In genomic region chr18:54247488-54248175, GRCh38 we compare ENCODE assay signal across 10 cellular contexts. TPM values are rescaled to one million over a fixed set of nuclear protein-coding genes. Genes with fewer than 3 reads are reported as not detected.
DNase-seq lines count a peak whose midpoint lies in the region; ATAC-seq lines count a peak whose summit lies in the region.
"Had no signal": no experiment of that assay in that cellular context is flagged by ENCODE, and none has a peak within 500 bp of the region (broad histone marks: within the 10 kb centered on the region; RNA-seq: fewer than 3 reads in every experiment).

No MANE protein-coding gene starts in this region.

- H3K27ac ChIP-seq in Karpas-422 (ENCODE audit: low read length), result no peak overlapping the region
- H3K27ac ChIP-seq: colonic mucosa had no signal

- H3K4me3 ChIP-seq in Karpas-422 (ENCODE audit: low read length), result no peak overlapping the region
- H3K4me3 ChIP-seq: colonic mucosa had no signal

- peaks cover 12% of the 10 kb centered on the region for H3K4me1 Mint-ChIP-seq in activated naive CD8-positive, alpha-beta T cell treated with anti-CD3 and anti-CD28 coated beads, Interleukin-2, amount 10 ng/mL, durations not matched to agents 7 days and 5 days
- peaks cover 7 to 41% (median 15%) of the 10 kb centered on the region in 4 donors for H3K4me1 Mint-ChIP-seq in naive thymus-derived CD8-positive, alpha-beta T cell

- peaks cover 24% of the 10 kb centered on the region for H3K4me1 ChIP-seq in Karpas-422 (ENCODE audit: low read length)
- H3K4me1 ChIP-seq: colonic mucosa had no signal

- no peaks in the 10 kb centered on the region for H3K9me2 ChIP-seq in Karpas-422 (replicated peaks; ENCODE audit: insufficient read depth, low read length)

- no peaks in the 10 kb centered on the region for H4K20me1 ChIP-seq in Karpas-422 (ENCODE audit: insufficient read depth, low read depth, low read length)

- H3K9me3 ChIP-seq in Karpas-422 (ENCODE audit: low read length), result no peaks in the 10 kb centered on the region
- H3K9me3 ChIP-seq: colonic mucosa had no signal

- peak overlapping the region; percentile 79 for H3K27ac Mint-ChIP-seq in activated naive CD8-positive, alpha-beta T cell treated with anti-CD3 and anti-CD28 coated beads, Interleukin-2, amount 10 ng/mL, durations not matched to agents 7 days and 5 days
- H3K27ac Mint-ChIP-seq in naive thymus-derived CD8-positive, alpha-beta T cell, result peak overlapping the region; percentile 85 to 96 (median 92)

- H2AFZ ChIP-seq in Karpas-422 (ENCODE audit: low read length), result peak overlapping the region; percentile 85

- DNase-seq in DMS79 treated with DMSO at 0.1 percent for 48 hours (lab: John Stamatoyannopoulos, UW), result peak; percentile 93
- no peak for DNase-seq in Karpas-422
- no peak for DNase-seq in activated naive CD8-positive, alpha-beta T cell treated with anti-CD3 and anti-CD28 coated beads, Interleukin-2, amount 10 ng/mL, durations not matched to agents 7 days and 5 days
- DNase-seq in naive thymus-derived CD8-positive, alpha-beta T cell, result no peak
- DNase-seq in head of caudate nucleus, result no peak
- DNase-seq in NAMALWA (ENCODE audit: low spot score), result no peak
- DNase-seq: colonic mucosa, SIG-M5 had no signal

- H3K27me3 Mint-ChIP-seq in activated naive CD8-positive, alpha-beta T cell treated with anti-CD3 and anti-CD28 coated beads, Interleukin-2, amount 10 ng/mL, durations not matched to agents 7 days and 5 days, result peaks cover 3% of the 10 kb centered on the region
- H3K27me3 Mint-ChIP-seq in naive thymus-derived CD8-positive, alpha-beta T cell, result no peaks in the 10 kb centered on the region

- no peaks in the 10 kb centered on the region for H3K36me3 ChIP-seq in Karpas-422 (ENCODE audit: insufficient read depth, low read length)
- H3K36me3 ChIP-seq: colonic mucosa had no signal

- POLR2A ChIA-PET in activated naive CD8-positive, alpha-beta T cell treated with anti-CD3 and anti-CD28 coated beads, Interleukin-2, amount 10 ng/mL, durations not matched to agents 7 days and 5 days (lab: Charles Lee), result no interaction called here
- POLR2A ChIA-PET in naive thymus-derived CD8-positive, alpha-beta T cell (lab: Charles Lee), result interaction anchor here (1.1 to 2.0 kb wide), 4 partner anchors 22 to 110 kb away, joined by 3 to 15 read pairs (median 4); partner anchors contain the start of genes C18orf54, POLI and STARD6

- H3K27me3 ChIP-seq in Karpas-422 (ENCODE audit: low read length), result no peaks in the 10 kb centered on the region
- H3K27me3 ChIP-seq: colonic mucosa had no signal

- intact Hi-C loops in head of caudate nucleus (cut with DNase I), result no loop called here

- no peaks in the 10 kb centered on the region for H3K79me2 ChIP-seq in Karpas-422 (ENCODE audit: low read length)

- ATAC-seq in activated naive CD8-positive, alpha-beta T cell treated with anti-CD3 and anti-CD28 coated beads, Interleukin-2, amount 10 ng/mL, durations not matched to agents 7 days and 5 days (ENCODE audit: low read depth), result no peak
- peak; percentile 39 to 48 for ATAC-seq in naive thymus-derived CD8-positive, alpha-beta T cell
- ATAC-seq in HG02885 (IDR thresholded peaks at IDR 0.05; ENCODE audit: poor library complexity, unreplicated experiment) (no peak), HG03378 (IDR thresholded peaks at IDR 0.05; ENCODE audit: unreplicated experiment) (no peak)

- H3K9ac ChIP-seq in Karpas-422 (ENCODE audit: low read length), result peak overlapping the region; percentile 13; the same call in 1 of the 2 replicates

- peaks cover 2% of the 10 kb centered on the region for H3K9me3 Mint-ChIP-seq in activated naive CD8-positive, alpha-beta T cell treated with anti-CD3 and anti-CD28 coated beads, Interleukin-2, amount 10 ng/mL, durations not matched to agents 7 days and 5 days
- no peaks in the 10 kb centered on the region for H3K9me3 Mint-ChIP-seq in naive thymus-derived CD8-positive, alpha-beta T cell

- no peak overlapping the region for H3K4me2 ChIP-seq in Karpas-422 (ENCODE audit: low read depth, low read length, poor library complexity, severe bottlenecking)

- peak overlapping the region; percentile 17 for H3K4me3 Mint-ChIP-seq in activated naive CD8-positive, alpha-beta T cell treated with anti-CD3 and anti-CD28 coated beads, Interleukin-2, amount 10 ng/mL, durations not matched to agents 7 days and 5 days
- peak overlapping the region; percentile 26 to 78 (median 52) for H3K4me3 Mint-ChIP-seq in naive thymus-derived CD8-positive, alpha-beta T cell

- H3K36me3 Mint-ChIP-seq in activated naive CD8-positive, alpha-beta T cell treated with anti-CD3 and anti-CD28 coated beads, Interleukin-2, amount 10 ng/mL, durations not matched to agents 7 days and 5 days, result peaks cover 3% of the 10 kb centered on the region
- no peaks in the 10 kb centered on the region for H3K36me3 Mint-ChIP-seq in naive thymus-derived CD8-positive, alpha-beta T cell

RNA-seq across cellular contexts. Expression of gene POLI, which starts 21.7 kb away (rescaled TPM):
- total RNA-seq in Karpas-422 (2014; rRNA removed; shearing (Covaris generic); ENCODE audit: low replicate concordance), result 20.1 and 43.2 TPM in 2 replicates
- 10 to 100 TPM; 21.9 to 24.3 TPM for total RNA-seq in activated naive CD8-positive, alpha-beta T cell treated with anti-CD3 and anti-CD28 coated beads, Interleukin-2, amount 10 ng/mL, durations not matched to agents 7 days and 5 days
- total RNA-seq in naive thymus-derived CD8-positive, alpha-beta T cell, result 10 to 100 TPM; 43.1 to 48.0 TPM
- polyA plus RNA-seq in naive thymus-derived CD8-positive, alpha-beta T cell, result 1 to 10 TPM; 4.9 to 8.6 (median 8.1) TPM

RNA-seq across cellular contexts. Expression of gene MBD2, which starts 23.2 kb away (rescaled TPM):
- total RNA-seq in Karpas-422 (2014; rRNA removed; shearing (Covaris generic); ENCODE audit: low replicate concordance), result 53.5 and 61.3 TPM in 2 replicates
- 100 to 1,000 TPM in 1 of 2 experiments, 10 to 100 TPM in 1; 96.3 to 104 TPM for total RNA-seq in activated naive CD8-positive, alpha-beta T cell treated with anti-CD3 and anti-CD28 coated beads, Interleukin-2, amount 10 ng/mL, durations not matched to agents 7 days and 5 days
- 10 to 100 TPM; 78.8 to 85.1 TPM for total RNA-seq in naive thymus-derived CD8-positive, alpha-beta T cell
- polyA plus RNA-seq in naive thymus-derived CD8-positive, alpha-beta T cell, result 10 to 100 TPM in 2 of 3 donors, 1 to 10 TPM in 1; 6.3 to 21.1 (median 13.0) TPM

Comparison
In these comparisons a context has a peak if more than half of its experiments do, and no peak if none do; other contexts are left out.
1. ATAC-seq: peak in naive thymus-derived CD8-positive, alpha-beta T cell (2 of 2); none in activated naive CD8-positive, alpha-beta T cell treated with anti-CD3 and anti-CD28 coated beads, Interleukin-2, amount 10 ng/mL, durations not matched to agents 7 days and 5 days (single experiment), HG02885 (single experiment) and HG03378 (single experiment).